18 cellular contexts compared by ENCODE assay signal in the genomic region with DNA sequence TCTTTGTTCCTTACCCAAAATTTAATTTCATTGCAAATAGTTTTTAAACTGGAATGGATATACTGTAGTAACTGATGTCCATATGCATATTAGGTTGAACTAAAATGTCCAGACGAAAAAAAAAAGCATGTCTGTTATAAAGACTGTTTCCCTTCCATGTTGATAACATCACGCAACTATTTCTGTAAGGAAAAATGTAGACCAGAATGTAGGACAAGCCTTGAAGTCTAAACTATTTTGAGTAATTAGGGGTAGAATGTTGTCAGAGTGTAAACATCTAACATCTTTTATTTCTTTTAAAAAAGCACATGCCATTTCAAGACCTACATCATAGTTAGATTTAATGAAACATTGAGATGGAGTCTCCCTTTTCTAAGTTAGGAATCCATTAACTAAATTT. TPM values are rescaled to one million over a fixed set of nuclear protein-coding genes. Genes with fewer than 3 reads are reported as not detected.
"Had no signal": no experiment of that assay in that cellular context is flagged by ENCODE, and none has a peak within 500 bp of the region (broad histone marks: within the 10 kb centered on the region; RNA-seq: fewer than 3 reads in every experiment).

No MANE protein-coding gene starts in this region.

- ATAC-seq: Panc1, Right ventricle myocardium inferior had no signal

- H3K27ac ChIP-seq: SJCRH30 had no signal

- DNase-seq: KBM-7, NCI-H1092, NCI-H1105 treated with DMSO at 0.1 percent for 48 hours, NCI-H1417 treated with DMSO at 0.1 percent for 48 hours, NCI-H146, NCI-H1694 treated with DMSO at 0.1 percent for 48 hours, NCI-H1930, NCI-H2081, NCI-H2107, NCI-H2227 treated with DMSO at 0.1 percent for 48 hours, NCI-H524, NCI-H526 treated with DMSO at 0.1 percent for 48 hours, NCI-H774, SHP77 treated with DMSO at 0.1 percent for 48 hours, SJCRH30 had no signal

- H3K36me3 ChIP-seq: SJCRH30 had no signal

- H3K27me3 ChIP-seq: SJCRH30 had no signal

- H3K9me3 ChIP-seq: SJCRH30 had no signal

- H3K4me3 ChIP-seq: SJCRH30 had no signal

- H3K4me1 ChIP-seq: SJCRH30 had no signal

RNA-seq across cellular contexts. Expression of a gene that starts 8.0 kb away (rescaled TPM):
- total RNA-seq: HT-29 had no signal
